ENCODE assay signal across 1 cellular context in the genomic region with DNA sequence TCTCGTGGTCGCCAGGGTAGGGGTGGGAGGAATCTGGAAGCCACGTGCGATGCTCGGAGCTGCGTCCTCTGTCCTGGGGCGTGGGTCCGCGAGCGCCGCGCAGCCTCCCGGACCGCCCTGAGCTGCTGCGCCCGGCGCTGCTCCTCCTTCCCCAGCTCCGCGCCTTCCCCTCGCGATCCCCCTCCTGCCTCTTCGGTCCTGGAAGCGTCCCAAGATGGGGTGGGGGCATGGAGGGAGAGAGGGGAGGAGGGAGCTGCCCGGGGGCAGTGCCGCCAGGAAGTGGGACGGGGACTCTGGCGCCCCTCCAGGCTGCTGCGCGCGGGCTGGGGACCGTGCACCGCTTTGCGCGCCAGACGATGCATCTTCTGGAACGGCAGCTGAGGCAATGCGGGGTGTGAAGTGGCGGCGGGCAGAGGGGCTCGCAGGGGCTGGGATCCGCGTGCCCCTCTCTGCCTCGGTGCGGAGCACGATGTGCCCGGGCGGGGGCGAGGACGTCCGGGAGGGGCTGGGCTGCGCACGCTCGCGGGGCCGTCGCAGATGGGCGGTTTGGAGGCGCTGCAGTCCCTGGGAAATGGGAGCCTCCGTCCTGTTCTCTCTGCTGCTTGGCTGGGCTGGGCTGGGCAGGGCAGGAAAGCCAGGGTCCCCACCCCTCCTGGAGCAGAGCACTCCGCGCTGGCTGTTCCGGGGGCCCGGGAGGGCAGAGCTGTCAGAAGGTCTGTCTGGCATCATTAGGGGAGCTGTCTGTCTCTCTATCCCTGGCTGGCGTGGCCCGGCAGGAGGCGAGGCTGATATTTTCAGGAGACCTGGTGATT.
TF ChIP-seq lines count a peak whose summit lies in the region.

No MANE protein-coding gene starts in this region.

TF ChIP-seq in HepG2, 621 proteins besides CTCF, POLR2A, EP300 and RAD21 (continued from another document and continues in another):
- TF ChIP-seq, protein P1, sequence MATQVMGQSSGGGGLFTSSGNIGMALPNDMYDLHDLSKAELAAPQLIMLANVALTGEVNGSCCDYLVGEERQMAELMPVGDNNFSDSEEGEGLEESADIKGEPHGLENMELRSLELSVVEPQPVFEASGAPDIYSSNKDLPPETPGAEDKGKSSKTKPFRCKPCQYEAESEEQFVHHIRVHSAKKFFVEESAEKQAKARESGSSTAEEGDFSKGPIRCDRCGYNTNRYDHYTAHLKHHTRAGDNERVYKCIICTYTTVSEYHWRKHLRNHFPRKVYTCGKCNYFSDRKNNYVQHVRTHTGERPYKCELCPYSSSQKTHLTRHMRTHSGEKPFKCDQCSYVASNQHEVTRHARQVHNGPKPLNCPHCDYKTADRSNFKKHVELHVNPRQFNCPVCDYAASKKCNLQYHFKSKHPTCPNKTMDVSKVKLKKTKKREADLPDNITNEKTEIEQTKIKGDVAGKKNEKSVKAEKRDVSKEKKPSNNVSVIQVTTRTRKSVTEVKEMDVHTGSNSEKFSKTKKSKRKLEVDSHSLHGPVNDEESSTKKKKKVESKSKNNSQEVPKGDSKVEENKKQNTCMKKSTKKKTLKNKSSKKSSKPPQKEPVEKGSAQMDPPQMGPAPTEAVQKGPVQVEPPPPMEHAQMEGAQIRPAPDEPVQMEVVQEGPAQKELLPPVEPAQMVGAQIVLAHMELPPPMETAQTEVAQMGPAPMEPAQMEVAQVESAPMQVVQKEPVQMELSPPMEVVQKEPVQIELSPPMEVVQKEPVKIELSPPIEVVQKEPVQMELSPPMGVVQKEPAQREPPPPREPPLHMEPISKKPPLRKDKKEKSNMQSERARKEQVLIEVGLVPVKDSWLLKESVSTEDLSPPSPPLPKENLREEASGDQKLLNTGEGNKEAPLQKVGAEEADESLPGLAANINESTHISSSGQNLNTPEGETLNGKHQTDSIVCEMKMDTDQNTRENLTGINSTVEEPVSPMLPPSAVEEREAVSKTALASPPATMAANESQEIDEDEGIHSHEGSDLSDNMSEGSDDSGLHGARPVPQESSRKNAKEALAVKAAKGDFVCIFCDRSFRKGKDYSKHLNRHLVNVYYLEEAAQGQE (IDR thresholded peaks at IDR 0.05; ENCODE audit: borderline replicate concordance in 1 of 2, low read depth in 1 of 2, low read length in 2 of 2), result no peak
- TF ChIP-seq FOXK2 (IDR thresholded peaks at IDR 0.05) (no peak), DBP (CRISPR knock-in tag; IDR thresholded peaks at IDR 0.05; ENCODE audit: not compliant biosample characterization) (no peak), MEIS2 (CRISPR knock-in tag; IDR thresholded peaks at IDR 0.05) (no peak), ZNF607 (CRISPR knock-in tag; IDR thresholded peaks at IDR 0.05; ENCODE audit: borderline replicate concordance) (no peak), ZNF18 (CRISPR knock-in tag; IDR thresholded peaks at IDR 0.05; ENCODE audit: insufficient replicate concordance) (no peak), NR2C2 (CRISPR knock-in tag; IDR thresholded peaks at IDR 0.05; ENCODE audit: borderline replicate concordance) (no peak), HNF1B (CRISPR knock-in tag; IDR thresholded peaks at IDR 0.05) (no peak), NFKBIZ (CRISPR knock-in tag; IDR thresholded peaks at IDR 0.05) (no peak), SMC3 (IDR thresholded peaks at IDR 0.05; ENCODE audit: low read length) (no peak), PCBP1 (IDR thresholded peaks at IDR 0.05; ENCODE audit: borderline replicate concordance, low read depth, low read length) (no peak), AKNA (CRISPR knock-in tag; IDR thresholded peaks at IDR 0.05; ENCODE audit: borderline replicate concordance) (no peak), BORCS8-MEF2B (CRISPR knock-in tag; IDR thresholded peaks at IDR 0.05) (no peak), ZNF7 (CRISPR knock-in tag; IDR thresholded peaks at IDR 0.05) (no peak), SMARCC2 (IDR thresholded peaks at IDR 0.05) (no peak), ZNF780A (CRISPR knock-in tag; IDR thresholded peaks at IDR 0.05) (no peak), ZNF749 (CRISPR knock-in tag; IDR thresholded peaks at IDR 0.05; ENCODE audit: borderline replicate concordance) (no peak), ZNF878 (CRISPR knock-in tag; IDR thresholded peaks at IDR 0.05) (no peak), TMF1 (CRISPR knock-in tag; IDR thresholded peaks at IDR 0.05; ENCODE audit: low read depth) (no peak), TCF7 (IDR thresholded peaks at IDR 0.05; ENCODE audit: low read depth) (no peak), HOXA9 (CRISPR knock-in tag; IDR thresholded peaks at IDR 0.05; ENCODE audit: borderline replicate concordance) (no peak), HOXA3 (CRISPR knock-in tag; IDR thresholded peaks at IDR 0.05) (peak; percentile 47), ZBTB44 (CRISPR knock-in tag; IDR thresholded peaks at IDR 0.05) (no peak), ZFP41 (CRISPR knock-in tag; IDR thresholded peaks at IDR 0.05; ENCODE audit: borderline replicate concordance) (no peak)
- TF ChIP-seq, protein P2, sequence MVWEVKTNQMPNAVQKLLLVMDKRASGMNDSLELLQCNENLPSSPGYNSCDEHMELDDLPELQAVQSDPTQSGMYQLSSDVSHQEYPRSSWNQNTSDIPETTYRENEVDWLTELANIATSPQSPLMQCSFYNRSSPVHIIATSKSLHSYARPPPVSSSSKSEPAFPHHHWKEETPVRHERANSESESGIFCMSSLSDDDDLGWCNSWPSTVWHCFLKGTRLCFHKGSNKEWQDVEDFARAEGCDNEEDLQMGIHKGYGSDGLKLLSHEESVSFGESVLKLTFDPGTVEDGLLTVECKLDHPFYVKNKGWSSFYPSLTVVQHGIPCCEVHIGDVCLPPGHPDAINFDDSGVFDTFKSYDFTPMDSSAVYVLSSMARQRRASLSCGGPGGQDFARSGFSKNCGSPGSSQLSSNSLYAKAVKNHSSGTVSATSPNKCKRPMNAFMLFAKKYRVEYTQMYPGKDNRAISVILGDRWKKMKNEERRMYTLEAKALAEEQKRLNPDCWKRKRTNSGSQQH (CRISPR knock-in tag; IDR thresholded peaks at IDR 0.05; ENCODE audit: low read depth), result no peak
- TF ChIP-seq, protein P3, sequence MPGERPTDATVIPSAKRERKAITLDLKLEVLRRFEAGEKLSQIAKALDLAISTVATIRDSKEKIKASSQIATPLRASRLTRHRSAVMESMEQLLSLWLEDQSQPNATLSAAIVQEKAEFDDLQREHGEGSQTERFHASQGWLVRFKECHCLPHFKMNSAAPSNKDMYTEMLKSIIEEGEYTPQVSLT (CRISPR knock-in tag; IDR thresholded peaks at IDR 0.05; ENCODE audit: borderline replicate concordance, low read depth), result no peak
- TF ChIP-seq, protein P4, sequence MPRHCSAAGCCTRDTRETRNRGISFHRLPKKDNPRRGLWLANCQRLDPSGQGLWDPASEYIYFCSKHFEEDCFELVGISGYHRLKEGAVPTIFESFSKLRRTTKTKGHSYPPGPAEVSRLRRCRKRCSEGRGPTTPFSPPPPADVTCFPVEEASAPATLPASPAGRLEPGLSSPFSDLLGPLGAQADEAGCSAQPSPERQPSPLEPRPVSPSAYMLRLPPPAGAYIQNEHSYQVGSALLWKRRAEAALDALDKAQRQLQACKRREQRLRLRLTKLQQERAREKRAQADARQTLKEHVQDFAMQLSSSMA (CRISPR knock-in tag; IDR thresholded peaks at IDR 0.05), result no peak
- TF ChIP-seq, protein P5, sequence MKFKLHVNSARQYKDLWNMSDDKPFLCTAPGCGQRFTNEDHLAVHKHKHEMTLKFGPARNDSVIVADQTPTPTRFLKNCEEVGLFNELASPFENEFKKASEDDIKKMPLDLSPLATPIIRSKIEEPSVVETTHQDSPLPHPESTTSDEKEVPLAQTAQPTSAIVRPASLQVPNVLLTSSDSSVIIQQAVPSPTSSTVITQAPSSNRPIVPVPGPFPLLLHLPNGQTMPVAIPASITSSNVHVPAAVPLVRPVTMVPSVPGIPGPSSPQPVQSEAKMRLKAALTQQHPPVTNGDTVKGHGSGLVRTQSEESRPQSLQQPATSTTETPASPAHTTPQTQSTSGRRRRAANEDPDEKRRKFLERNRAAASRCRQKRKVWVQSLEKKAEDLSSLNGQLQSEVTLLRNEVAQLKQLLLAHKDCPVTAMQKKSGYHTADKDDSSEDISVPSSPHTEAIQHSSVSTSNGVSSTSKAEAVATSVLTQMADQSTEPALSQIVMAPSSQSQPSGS (CRISPR knock-in tag; IDR thresholded peaks at IDR 0.05), result no peak
- TF ChIP-seq, protein P6, sequence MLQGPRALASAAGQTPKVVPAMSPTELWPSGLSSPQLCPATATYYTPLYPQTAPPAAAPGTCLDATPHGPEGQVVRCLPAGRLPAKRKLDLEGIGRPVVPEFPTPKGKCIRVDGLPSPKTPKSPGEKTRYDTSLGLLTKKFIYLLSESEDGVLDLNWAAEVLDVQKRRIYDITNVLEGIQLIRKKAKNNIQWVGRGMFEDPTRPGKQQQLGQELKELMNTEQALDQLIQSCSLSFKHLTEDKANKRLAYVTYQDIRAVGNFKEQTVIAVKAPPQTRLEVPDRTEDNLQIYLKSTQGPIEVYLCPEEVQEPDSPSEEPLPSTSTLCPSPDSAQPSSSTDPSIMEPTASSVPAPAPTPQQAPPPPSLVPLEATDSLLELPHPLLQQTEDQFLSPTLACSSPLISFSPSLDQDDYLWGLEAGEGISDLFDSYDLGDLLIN (CRISPR knock-in tag; IDR thresholded peaks at IDR 0.05; ENCODE audit: borderline replicate concordance), result no peak
- TF ChIP-seq, protein P7, sequence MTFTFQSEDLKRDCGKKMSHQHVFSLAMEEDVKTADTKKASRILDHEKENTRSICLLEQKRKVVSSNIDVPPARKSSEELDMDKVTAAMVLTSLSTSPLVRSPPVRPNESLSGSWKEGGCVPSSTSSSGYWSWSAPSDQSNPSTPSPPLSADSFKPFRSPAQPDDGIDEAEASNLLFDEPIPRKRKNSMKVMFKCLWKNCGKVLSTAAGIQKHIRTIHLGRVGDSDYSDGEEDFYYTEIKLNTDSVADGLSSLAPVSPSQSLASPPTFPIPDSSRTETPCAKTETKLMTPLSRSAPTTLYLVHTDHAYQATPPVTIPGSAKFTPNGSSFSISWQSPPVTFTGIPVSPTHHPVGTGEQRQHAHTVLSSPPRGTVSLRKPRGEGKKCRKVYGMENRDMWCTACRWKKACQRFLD (CRISPR knock-in tag; IDR thresholded peaks at IDR 0.05; ENCODE audit: borderline replicate concordance), result no peak
